1 cellular context compared by ENCODE assay signal in genomic region chr22:49149721-49150608, GRCh38.
TF ChIP-seq lines count a peak whose summit lies in the region.

No MANE protein-coding gene starts in this region.

TF ChIP-seq in GM23338, 12 proteins besides CTCF, POLR2A, EP300 and RAD21 (continued from another document):
- TF ChIP-seq, protein P1, sequence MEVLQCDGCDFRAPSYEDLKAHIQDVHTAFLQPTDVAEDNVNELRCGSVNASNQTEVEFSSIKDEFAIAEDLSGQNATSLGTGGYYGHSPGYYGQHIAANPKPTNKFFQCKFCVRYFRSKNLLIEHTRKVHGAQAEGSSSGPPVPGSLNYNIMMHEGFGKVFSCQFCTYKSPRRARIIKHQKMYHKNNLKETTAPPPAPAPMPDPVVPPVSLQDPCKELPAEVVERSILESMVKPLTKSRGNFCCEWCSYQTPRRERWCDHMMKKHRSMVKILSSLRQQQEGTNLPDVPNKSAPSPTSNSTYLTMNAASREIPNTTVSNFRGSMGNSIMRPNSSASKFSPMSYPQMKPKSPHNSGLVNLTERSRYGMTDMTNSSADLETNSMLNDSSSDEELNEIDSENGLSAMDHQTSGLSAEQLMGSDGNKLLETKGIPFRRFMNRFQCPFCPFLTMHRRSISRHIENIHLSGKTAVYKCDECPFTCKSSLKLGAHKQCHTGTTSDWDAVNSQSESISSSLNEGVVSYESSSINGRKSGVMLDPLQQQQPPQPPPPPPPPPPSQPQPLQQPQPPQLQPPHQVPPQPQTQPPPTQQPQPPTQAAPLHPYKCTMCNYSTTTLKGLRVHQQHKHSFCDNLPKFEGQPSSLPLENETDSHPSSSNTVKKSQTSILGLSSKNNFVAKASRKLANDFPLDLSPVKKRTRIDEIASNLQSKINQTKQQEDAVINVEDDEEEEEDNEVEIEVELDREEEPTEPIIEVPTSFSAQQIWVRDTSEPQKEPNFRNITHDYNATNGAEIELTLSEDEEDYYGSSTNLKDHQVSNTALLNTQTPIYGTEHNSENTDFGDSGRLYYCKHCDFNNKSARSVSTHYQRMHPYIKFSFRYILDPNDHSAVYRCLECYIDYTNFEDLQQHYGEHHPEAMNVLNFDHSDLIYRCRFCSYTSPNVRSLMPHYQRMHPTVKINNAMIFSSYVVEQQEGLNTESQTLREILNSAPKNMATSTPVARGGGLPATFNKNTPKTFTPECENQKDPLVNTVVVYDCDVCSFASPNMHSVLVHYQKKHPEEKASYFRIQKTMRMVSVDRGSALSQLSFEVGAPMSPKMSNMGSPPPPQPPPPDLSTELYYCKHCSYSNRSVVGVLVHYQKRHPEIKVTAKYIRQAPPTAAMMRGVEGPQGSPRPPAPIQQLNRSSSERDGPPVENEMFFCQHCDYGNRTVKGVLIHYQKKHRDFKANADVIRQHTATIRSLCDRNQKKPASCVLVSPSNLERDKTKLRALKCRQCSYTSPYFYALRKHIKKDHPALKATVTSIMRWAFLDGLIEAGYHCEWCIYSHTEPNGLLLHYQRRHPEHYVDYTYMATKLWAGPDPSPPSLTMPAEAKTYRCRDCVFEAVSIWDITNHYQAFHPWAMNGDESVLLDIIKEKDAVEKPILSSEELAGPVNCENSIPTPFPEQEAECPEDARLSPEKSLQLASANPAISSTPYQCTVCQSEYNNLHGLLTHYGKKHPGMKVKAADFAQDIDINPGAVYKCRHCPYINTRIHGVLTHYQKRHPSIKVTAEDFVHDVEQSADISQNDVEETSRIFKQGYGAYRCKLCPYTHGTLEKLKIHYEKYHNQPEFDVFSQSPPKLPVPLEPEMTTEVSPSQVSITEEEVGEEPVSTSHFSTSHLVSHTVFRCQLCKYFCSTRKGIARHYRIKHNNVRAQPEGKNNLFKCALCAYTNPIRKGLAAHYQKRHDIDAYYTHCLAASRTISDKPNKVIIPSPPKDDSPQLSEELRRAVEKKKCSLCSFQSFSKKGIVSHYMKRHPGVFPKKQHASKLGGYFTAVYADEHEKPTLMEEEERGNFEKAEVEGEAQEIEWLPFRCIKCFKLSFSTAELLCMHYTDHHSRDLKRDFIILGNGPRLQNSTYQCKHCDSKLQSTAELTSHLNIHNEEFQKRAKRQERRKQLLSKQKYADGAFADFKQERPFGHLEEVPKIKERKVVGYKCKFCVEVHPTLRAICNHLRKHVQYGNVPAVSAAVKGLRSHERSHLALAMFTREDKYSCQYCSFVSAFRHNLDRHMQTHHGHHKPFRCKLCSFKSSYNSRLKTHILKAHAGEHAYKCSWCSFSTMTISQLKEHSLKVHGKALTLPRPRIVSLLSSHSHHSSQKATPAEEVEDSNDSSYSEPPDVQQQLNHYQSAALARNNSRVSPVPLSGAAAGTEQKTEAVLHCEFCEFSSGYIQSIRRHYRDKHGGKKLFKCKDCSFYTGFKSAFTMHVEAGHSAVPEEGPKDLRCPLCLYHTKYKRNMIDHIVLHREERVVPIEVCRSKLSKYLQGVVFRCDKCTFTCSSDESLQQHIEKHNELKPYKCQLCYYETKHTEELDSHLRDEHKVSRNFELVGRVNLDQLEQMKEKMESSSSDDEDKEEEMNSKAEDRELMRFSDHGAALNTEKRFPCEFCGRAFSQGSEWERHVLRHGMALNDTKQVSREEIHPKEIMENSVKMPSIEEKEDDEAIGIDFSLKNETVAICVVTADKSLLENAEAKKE (CRISPR knock-in tag; IDR thresholded peaks at IDR 0.05), result no peak
- TF ChIP-seq, protein P2, sequence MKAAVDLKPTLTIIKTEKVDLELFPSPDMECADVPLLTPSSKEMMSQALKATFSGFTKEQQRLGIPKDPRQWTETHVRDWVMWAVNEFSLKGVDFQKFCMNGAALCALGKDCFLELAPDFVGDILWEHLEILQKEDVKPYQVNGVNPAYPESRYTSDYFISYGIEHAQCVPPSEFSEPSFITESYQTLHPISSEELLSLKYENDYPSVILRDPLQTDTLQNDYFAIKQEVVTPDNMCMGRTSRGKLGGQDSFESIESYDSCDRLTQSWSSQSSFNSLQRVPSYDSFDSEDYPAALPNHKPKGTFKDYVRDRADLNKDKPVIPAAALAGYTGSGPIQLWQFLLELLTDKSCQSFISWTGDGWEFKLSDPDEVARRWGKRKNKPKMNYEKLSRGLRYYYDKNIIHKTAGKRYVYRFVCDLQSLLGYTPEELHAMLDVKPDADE (IDR thresholded peaks at IDR 0.05), result no peak
- no peak for TF ChIP-seq NANOG (IDR thresholded peaks at IDR 0.05; ENCODE audit: borderline replicate concordance)
- TF ChIP-seq, protein P3, sequence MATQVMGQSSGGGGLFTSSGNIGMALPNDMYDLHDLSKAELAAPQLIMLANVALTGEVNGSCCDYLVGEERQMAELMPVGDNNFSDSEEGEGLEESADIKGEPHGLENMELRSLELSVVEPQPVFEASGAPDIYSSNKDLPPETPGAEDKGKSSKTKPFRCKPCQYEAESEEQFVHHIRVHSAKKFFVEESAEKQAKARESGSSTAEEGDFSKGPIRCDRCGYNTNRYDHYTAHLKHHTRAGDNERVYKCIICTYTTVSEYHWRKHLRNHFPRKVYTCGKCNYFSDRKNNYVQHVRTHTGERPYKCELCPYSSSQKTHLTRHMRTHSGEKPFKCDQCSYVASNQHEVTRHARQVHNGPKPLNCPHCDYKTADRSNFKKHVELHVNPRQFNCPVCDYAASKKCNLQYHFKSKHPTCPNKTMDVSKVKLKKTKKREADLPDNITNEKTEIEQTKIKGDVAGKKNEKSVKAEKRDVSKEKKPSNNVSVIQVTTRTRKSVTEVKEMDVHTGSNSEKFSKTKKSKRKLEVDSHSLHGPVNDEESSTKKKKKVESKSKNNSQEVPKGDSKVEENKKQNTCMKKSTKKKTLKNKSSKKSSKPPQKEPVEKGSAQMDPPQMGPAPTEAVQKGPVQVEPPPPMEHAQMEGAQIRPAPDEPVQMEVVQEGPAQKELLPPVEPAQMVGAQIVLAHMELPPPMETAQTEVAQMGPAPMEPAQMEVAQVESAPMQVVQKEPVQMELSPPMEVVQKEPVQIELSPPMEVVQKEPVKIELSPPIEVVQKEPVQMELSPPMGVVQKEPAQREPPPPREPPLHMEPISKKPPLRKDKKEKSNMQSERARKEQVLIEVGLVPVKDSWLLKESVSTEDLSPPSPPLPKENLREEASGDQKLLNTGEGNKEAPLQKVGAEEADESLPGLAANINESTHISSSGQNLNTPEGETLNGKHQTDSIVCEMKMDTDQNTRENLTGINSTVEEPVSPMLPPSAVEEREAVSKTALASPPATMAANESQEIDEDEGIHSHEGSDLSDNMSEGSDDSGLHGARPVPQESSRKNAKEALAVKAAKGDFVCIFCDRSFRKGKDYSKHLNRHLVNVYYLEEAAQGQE (IDR thresholded peaks at IDR 0.05; ENCODE audit: unreplicated experiment), result no peak
- TF ChIP-seq CREB1 (CRISPR knock-in tag; IDR thresholded peaks at IDR 0.05; ENCODE audit: low read depth), result no peak
- TF ChIP-seq POLR2AphosphoS5 (IDR thresholded peaks at IDR 0.05; ENCODE audit: low read depth), result no peak
- TF ChIP-seq JUNB (IDR thresholded peaks at IDR 0.05; ENCODE audit: unreplicated experiment), result no peak
